24 cellular contexts compared by ENCODE assay signal in the genomic region with DNA sequence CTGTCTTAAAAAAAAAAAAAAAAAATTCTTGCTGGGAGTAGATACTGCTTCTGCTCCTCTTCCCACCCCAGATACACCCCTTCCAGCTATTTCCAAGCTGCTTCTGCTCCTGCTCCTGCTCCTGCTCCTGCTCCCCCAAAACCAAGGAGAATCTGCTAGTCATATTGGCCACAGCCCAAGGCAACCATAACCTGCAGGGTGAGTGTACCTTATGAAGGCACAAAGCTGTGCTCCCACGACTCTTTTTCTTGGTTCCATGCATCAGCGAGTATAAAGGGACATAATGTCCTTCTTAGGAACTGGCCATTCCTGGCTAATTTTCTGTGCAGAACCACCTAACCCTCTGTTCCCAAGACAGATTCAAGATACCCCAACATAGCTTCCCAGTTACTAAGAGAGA.
"Had no signal": no experiment of that assay in that cellular context is flagged by ENCODE, and none has a peak within 500 bp of the region (broad histone marks: within the 10 kb centered on the region; RNA-seq: fewer than 3 reads in every experiment).

No MANE protein-coding gene starts in this region.

- H3K27ac Mint-ChIP-seq: activated CD4-positive, alpha-beta T cell treated with anti-CD3 and anti-CD28 coated beads for 36 hours; brain; dendritic cell treated with granulocyte-macrophage colony-stimulating factor and Interleukin-4, amounts not matched to agents 40 ng/mL and 50 ng/mL, for 4 days; natural killer cell; stimulated activated naive CD8-positive, alpha-beta T cell treated with anti-CD3 and anti-CD28 coated beads, Interleukin-15, Interleukin-2, amounts not matched to agents 100 ng/mL and 50 ng/mL, for 24 hours had no signal

- H3K79me2 ChIP-seq: hepatocyte had no signal

- H3K36me3 Mint-ChIP-seq: brain, immature natural killer cell, natural killer cell had no signal

- H3K27me3 ChIP-seq: hepatocyte, left lung, neutrophil, ovary, tibial nerve had no signal

- H3K4me3 Mint-ChIP-seq: activated CD4-positive, alpha-beta T cell treated with anti-CD3 and anti-CD28 coated beads for 36 hours; brain; dendritic cell treated with granulocyte-macrophage colony-stimulating factor and Interleukin-4, amounts not matched to agents 40 ng/mL and 50 ng/mL, for 4 days; immature natural killer cell; natural killer cell; stimulated activated naive CD8-positive, alpha-beta T cell treated with anti-CD3 and anti-CD28 coated beads, Interleukin-15, Interleukin-2, amounts not matched to agents 100 ng/mL and 50 ng/mL, for 24 hours had no signal

- H3K27ac ChIP-seq: hepatocyte, left lung, neutrophil, ovary, tibial nerve had no signal

- H3K4me1 ChIP-seq: left lung had no signal

- H3K36me3 ChIP-seq: left lung, neutrophil, ovary, tibial nerve had no signal

- DNase-seq: activated CD4-positive, alpha-beta T cell treated with anti-CD3 and anti-CD28 coated beads for 36 hours; activated CD4-positive, alpha-beta T cell treated with anti-CD3 and anti-CD28 coated beads, Interleukin-2, amount 50 U/mL, for 48 hours; activated CD8-positive, alpha-beta memory T cell treated with anti-CD3 and anti-CD28 coated beads, Interleukin-2, amount 50 U/mL, for 48 hours; activated effector memory CD4-positive, alpha-beta T cell treated with anti-CD3 and anti-CD28 coated beads, Interleukin-2, amount 50 U/mL, for 16 hours; activated naive CD4-positive, alpha-beta T cell treated with anti-CD3 and anti-CD28 coated beads, Interleukin-2, amount 50 U/mL, for 16 hours; activated T-cell treated with anti-CD3 and anti-CD28 coated beads, Interleukin-2, amount 50 U/mL, for 48 hours; aorta; effector CD4-positive, alpha-beta T cell; foreskin fibroblast; immature natural killer cell; left lung; natural killer cell; ovary; right cardiac atrium; stimulated activated CD4-positive, alpha-beta T cell treated with anti-CD3 and anti-CD28 coated beads, Interleukin-12 subunit alpha, Interleukin-12 subunit beta, amount 100 ng/mL, for 4 hours; stimulated activated CD4-positive, alpha-beta T cell treated with anti-CD3 and anti-CD28 coated beads, Interleukin-4, amount 100 ng/mL, for 4 hours; substantia nigra had no signal

- H2AFZ ChIP-seq: hepatocyte had no signal

- H3K4me3 ChIP-seq: hepatocyte, left lung, lung, ovary, tibial nerve had no signal

- H3K4me1 Mint-ChIP-seq: immature natural killer cell, natural killer cell had no signal

- H3K9me3 ChIP-seq: left lung, neutrophil, ovary, tibial nerve had no signal

- ATAC-seq: natural killer cell, right cardiac atrium had no signal

- H3K27me3 Mint-ChIP-seq: activated CD4-positive, alpha-beta T cell treated with anti-CD3 and anti-CD28 coated beads for 36 hours; dendritic cell treated with granulocyte-macrophage colony-stimulating factor and Interleukin-4, amounts not matched to agents 40 ng/mL and 50 ng/mL, for 4 days; stimulated activated naive CD8-positive, alpha-beta T cell treated with anti-CD3 and anti-CD28 coated beads, Interleukin-15, Interleukin-2, amounts not matched to agents 100 ng/mL and 50 ng/mL, for 24 hours had no signal

- H3K9me3 Mint-ChIP-seq: brain; dendritic cell treated with granulocyte-macrophage colony-stimulating factor and Interleukin-4, amounts not matched to agents 40 ng/mL and 50 ng/mL, for 4 days; immature natural killer cell; natural killer cell; stimulated activated naive CD8-positive, alpha-beta T cell treated with anti-CD3 and anti-CD28 coated beads, Interleukin-15, Interleukin-2, amounts not matched to agents 100 ng/mL and 50 ng/mL, for 24 hours had no signal
